ENCODE assay signal across 1 cellular context in the genomic region with DNA sequence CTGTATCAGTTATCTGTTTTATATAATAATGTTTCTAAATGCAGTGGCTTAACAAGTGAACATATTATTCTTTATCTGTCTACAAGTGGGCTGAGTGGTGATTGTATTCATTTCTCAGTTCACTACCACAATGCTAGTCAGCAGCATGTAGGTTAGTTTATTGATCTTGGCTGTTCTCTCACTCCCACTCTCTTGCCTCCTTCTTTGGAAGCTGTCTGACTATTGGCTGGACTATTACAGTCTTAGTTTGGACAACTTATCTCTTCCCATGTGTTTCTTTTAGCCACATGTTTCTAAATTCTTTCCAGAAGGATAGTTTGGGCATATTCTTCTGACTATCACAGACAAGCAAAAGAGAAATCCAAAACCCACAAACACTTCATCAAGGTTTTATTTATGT.
TF ChIP-seq lines count a peak whose summit lies in the region.

No MANE protein-coding gene starts in this region.

TF ChIP-seq in IMR-90, 13 proteins besides CTCF, POLR2A, EP300 and RAD21 (continued from another document):
- TF ChIP-seq NFE2L2 (IDR thresholded peaks at IDR 0.05; ENCODE audit: low read depth, low read length) (no peak), USF2 (IDR thresholded peaks at IDR 0.05; ENCODE audit: low read depth, low read length) (no peak)
